ENCODE assay signal across 10 cellular contexts in the genomic region with DNA sequence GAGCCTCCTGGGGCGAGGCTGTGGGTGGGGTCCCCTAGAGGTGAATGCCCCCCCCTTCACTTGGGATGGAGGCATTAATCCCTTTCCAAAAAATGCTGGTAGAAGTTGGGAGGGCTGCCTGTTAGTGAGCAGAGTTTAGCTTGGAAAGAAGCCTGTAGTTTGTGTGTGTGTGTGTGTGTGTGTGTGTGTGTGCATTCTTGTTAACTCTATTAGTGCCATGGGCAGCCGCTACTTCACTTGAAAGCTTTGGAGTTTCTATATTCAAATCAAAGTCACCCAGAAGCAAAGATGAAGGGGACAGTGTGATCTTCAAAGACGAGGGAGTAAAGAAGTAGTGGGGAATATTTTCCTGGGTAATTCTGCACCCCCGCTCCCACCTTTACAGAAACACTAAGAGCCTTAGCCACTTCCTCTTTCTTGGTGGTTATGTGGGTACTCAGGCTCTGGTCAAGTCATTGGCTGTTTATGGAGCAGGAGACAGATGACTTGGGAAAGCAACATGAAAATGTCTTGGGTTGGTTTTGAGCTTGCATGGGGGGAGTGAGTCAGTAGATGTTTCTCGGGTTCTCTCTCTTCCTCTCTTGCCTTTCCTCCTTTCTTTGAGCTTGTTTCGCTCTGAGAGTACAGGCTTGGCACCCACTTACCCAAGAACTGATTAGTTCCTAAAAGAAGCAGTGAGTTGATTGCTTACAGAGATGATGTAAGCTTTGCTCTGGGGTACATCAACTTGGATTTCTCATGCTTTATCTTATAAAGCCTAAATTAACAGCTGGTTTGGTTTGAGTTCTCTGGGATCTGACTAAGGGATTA. TPM values are rescaled to one million over a fixed set of nuclear protein-coding genes. Genes with fewer than 3 reads are reported as not detected.
DNase-seq lines count a peak whose midpoint lies in the region; ATAC-seq and TF ChIP-seq lines count a peak whose summit lies in the region.
"Had no signal": no experiment of that assay in that cellular context is flagged by ENCODE, and none has a peak within 500 bp of the region (broad histone marks: within the 10 kb centered on the region; RNA-seq: fewer than 3 reads in every experiment).

No MANE protein-coding gene starts in this region.

- intact Hi-C loops in Right ventricle myocardium superior (cut with DNase I) (no loop called here), left ventricle myocardium superior (cut with micrococcal nuclease) (no loop called here), stomach (cut with DNase I; ENCODE audit: low total_unique reads) (no loop called here)

- 59 to 62% methylated on average over 6 of the region's 6 CpGs for WGBS in upper lobe of left lung, 2 donors
- WGBS in stomach, 5 donors, result 52 to 73% (median 66%) methylated on average over 6 of the region's 6 CpGs

- TF ChIP-seq CTCF in right atrium auricular region (IDR thresholded peaks at IDR 0.05), result no peak
- no peak for TF ChIP-seq CTCF in upper lobe of left lung (IDR thresholded peaks at IDR 0.05)
- TF ChIP-seq CTCF in stomach (IDR thresholded peaks at IDR 0.05), result no peak

- no peaks in the 10 kb centered on the region for H3K36me3 ChIP-seq in right atrium auricular region
- H3K36me3 ChIP-seq in upper lobe of left lung, result no peaks in the 10 kb centered on the region
- peaks cover 0 to 15% (median 7%) of the 10 kb centered on the region in 4 donors for H3K36me3 ChIP-seq in stomach

- no peak for TF ChIP-seq POLR2A in upper lobe of left lung (IDR thresholded peaks at IDR 0.05)
- no peak for TF ChIP-seq POLR2A in stomach (IDR thresholded peaks at IDR 0.05)

- H3K4me1 ChIP-seq in right atrium auricular region (peaks cover 0 to 25% of the 10 kb centered on the region in 2 donors), upper lobe of left lung (peaks cover 4 to 30% (median 27%) of the 10 kb centered on the region in 4 donors), stomach (peaks cover 25 to 82% (median 54%) of the 10 kb centered on the region in 4 donors)

- ATAC-seq in Right ventricle myocardium superior (ENCODE audit: poor library complexity) (peak; percentile 72), SK-N-SH treated with all-trans-retinoic acid at 6 μM for 48 hours (peak; percentile 58), left ventricle myocardium superior (peak; percentile 72), upper lobe of left lung (ENCODE audit: low FRiP score in 2 of 2) (peak; percentile 53 to 77), GM19452 (IDR thresholded peaks at IDR 0.05; ENCODE audit: unreplicated experiment) (no peak)

- H3K27ac ChIP-seq in right atrium auricular region (peak overlapping the region in 1 of 2 donors; percentile 5), upper lobe of left lung (no peak overlapping the region), stomach (peak overlapping the region in 2 of 5 donors; percentile 28 to 37)
- H3K27ac ChIP-seq: SJCRH30 had no signal

- H3K27me3 ChIP-seq in right atrium auricular region, result no peaks in the 10 kb centered on the region
- no peaks in the 10 kb centered on the region for H3K27me3 ChIP-seq in upper lobe of left lung
- no peaks in the 10 kb centered on the region for H3K27me3 ChIP-seq in stomach
- H3K27me3 ChIP-seq: SJCRH30 had no signal

- H3K9me3 ChIP-seq in right atrium auricular region (no peaks in the 10 kb centered on the region), upper lobe of left lung (no peaks in the 10 kb centered on the region), stomach (no peaks in the 10 kb centered on the region)
- H3K9me3 ChIP-seq: SJCRH30 had no signal

- TF ChIP-seq EP300 in upper lobe of left lung (IDR thresholded peaks at IDR 0.05) (no peak), stomach (IDR thresholded peaks at IDR 0.05) (no peak)

- DNase-seq in Right ventricle myocardium superior (no peak), right atrium auricular region (ENCODE audit: low spot score) (no peak), left ventricle myocardium superior (no peak), upper lobe of left lung (no peak), middle frontal gyrus (ENCODE audit: extremely low spot score, low spot score) (no peak), stomach (no peak)
- DNase-seq: DMS 273 treated with DMSO at 0.1 percent for 48 hours had no signal

- H3K4me3 ChIP-seq in right atrium auricular region, result no peak overlapping the region
- H3K4me3 ChIP-seq in upper lobe of left lung, result no peak overlapping the region
- no peak overlapping the region for H3K4me3 ChIP-seq in stomach
- H3K4me3 ChIP-seq: SJCRH30 had no signal

TF ChIP-seq in SK-N-SH treated with all-trans-retinoic acid at 6 μM for 48 hours, 23 proteins besides CTCF, POLR2A, EP300 and RAD21:
- TF ChIP-seq SNAI2 (CRISPR knock-in tag; IDR thresholded peaks at IDR 0.05) (0 out of 2 replicates have a peak, but pooled peaks have one; percentile 51), ARNTL (CRISPR knock-in tag; IDR thresholded peaks at IDR 0.05; ENCODE audit: borderline replicate concordance, low read depth) (no peak), ISL1 (CRISPR knock-in tag; IDR thresholded peaks at IDR 0.05) (peak; percentile 70)

RNA-seq across cellular contexts. Expression of gene TCF7L2, which starts 35.9 kb away (rescaled TPM):
- total RNA-seq in Right ventricle myocardium superior (9.4 TPM), right atrium auricular region (10 to 100 TPM in 1 of 2 donors, 1 to 10 TPM in 1; 8.5 to 11.3 TPM), left ventricle myocardium superior (13.5 TPM), upper lobe of left lung (10 to 100 TPM; 15.5 to 80.3 (median 48.1) TPM), stomach (100 to 1,000 TPM in 2 of 5 donors, 10 to 100 TPM in 3; 34.1 to 179 (median 89.9) TPM)
- 10 to 100 TPM in 1 of 3 donors, 1 to 10 TPM in 2; 6.7 to 11.5 (median 9.2) TPM for polyA plus RNA-seq in stomach
